9 cellular contexts compared by ENCODE assay signal in genomic region chr12:6280053-6280469, GRCh38. TPM values are rescaled to one million over a fixed set of nuclear protein-coding genes. Genes with fewer than 3 reads are reported as not detected.
DNase-seq lines count a peak whose midpoint lies in the region; ATAC-seq and TF ChIP-seq lines count a peak whose summit lies in the region.
"Had no signal": no experiment of that assay in that cellular context is flagged by ENCODE, and none has a peak within 500 bp of the region (broad histone marks: within the 10 kb centered on the region; RNA-seq: fewer than 3 reads in every experiment).

No MANE protein-coding gene starts in this region.

- DNase-seq in AG10803 (ENCODE audit: low read depth), result peak; percentile 93
- peak; percentile 25 for DNase-seq in NCI-H446 treated with DMSO at 0.1 percent for 48 hours (lab: John Stamatoyannopoulos, UW)
- DNase-seq in epithelial cell of prostate (ENCODE audit: low read depth, low spot score), result no peak
- no peak for DNase-seq in activated T-cell treated with anti-CD3 and anti-CD28 coated beads, Interleukin-2, amount 50 U/mL, for 1 hour
- no peak for DNase-seq in activated CD4-positive, alpha-beta T cell treated with anti-CD3 and anti-CD28 coated beads, Interleukin-2, amount 10 ng/mL, durations not matched to agents 24 days and 14 days
- DNase-seq in NCI-H2029 treated with DMSO at 0.1 percent for 48 hours (lab: John Stamatoyannopoulos, UW), result no peak
- DNase-seq: activated CD4-positive, CD25-positive, alpha-beta regulatory T cell had no signal

- peak overlapping the region; percentile 47 to 65 (median 65) for H3K4me3 Mint-ChIP-seq in nephron
- H3K4me3 Mint-ChIP-seq in activated T-helper 17 cell treated with anti-CD3 and anti-CD28 coated beads, Interleukin-2, amount 50 U/mL, for 72 hours, result no peak overlapping the region
- no peak overlapping the region for H3K4me3 Mint-ChIP-seq in activated CD4-positive, alpha-beta T cell treated with anti-CD3 and anti-CD28 coated beads, Interleukin-2, amount 10 ng/mL, durations not matched to agents 24 days and 14 days

- no peaks in the 10 kb centered on the region for H3K36me3 Mint-ChIP-seq in nephron (ENCODE audit: low read depth)
- H3K36me3 Mint-ChIP-seq in activated T-helper 17 cell treated with anti-CD3 and anti-CD28 coated beads, Interleukin-2, amount 50 U/mL, for 72 hours (ENCODE audit: low read depth), result no peaks in the 10 kb centered on the region
- H3K36me3 Mint-ChIP-seq in activated CD4-positive, alpha-beta T cell treated with anti-CD3 and anti-CD28 coated beads, Interleukin-2, amount 10 ng/mL, durations not matched to agents 24 days and 14 days (ENCODE audit: low read depth), result no peaks in the 10 kb centered on the region

- peaks cover 37% of the 10 kb centered on the region for H3K27me3 Mint-ChIP-seq in nephron (ENCODE audit: low read depth)
- H3K27me3 Mint-ChIP-seq in activated T-helper 17 cell treated with anti-CD3 and anti-CD28 coated beads, Interleukin-2, amount 50 U/mL, for 72 hours, result peaks cover 27% of the 10 kb centered on the region
- H3K27me3 Mint-ChIP-seq in activated CD4-positive, alpha-beta T cell treated with anti-CD3 and anti-CD28 coated beads, Interleukin-2, amount 10 ng/mL, durations not matched to agents 24 days and 14 days, result peaks cover 37% of the 10 kb centered on the region

- peaks cover 10% of the 10 kb centered on the region for H3K4me1 Mint-ChIP-seq in nephron
- peaks cover 4% of the 10 kb centered on the region for H3K4me1 Mint-ChIP-seq in activated T-helper 17 cell treated with anti-CD3 and anti-CD28 coated beads, Interleukin-2, amount 50 U/mL, for 72 hours
- H3K4me1 Mint-ChIP-seq in activated CD4-positive, alpha-beta T cell treated with anti-CD3 and anti-CD28 coated beads, Interleukin-2, amount 10 ng/mL, durations not matched to agents 24 days and 14 days, result peaks cover 12% of the 10 kb centered on the region

- H3K9me3 Mint-ChIP-seq in nephron, result no peaks in the 10 kb centered on the region
- H3K9me3 Mint-ChIP-seq in activated T-helper 17 cell treated with anti-CD3 and anti-CD28 coated beads, Interleukin-2, amount 50 U/mL, for 72 hours, result no peaks in the 10 kb centered on the region
- H3K9me3 Mint-ChIP-seq in activated CD4-positive, alpha-beta T cell treated with anti-CD3 and anti-CD28 coated beads, Interleukin-2, amount 10 ng/mL, durations not matched to agents 24 days and 14 days, result no peaks in the 10 kb centered on the region

- peak overlapping the region; percentile 93 for H3K27ac ChIP-seq in epithelial cell of prostate

- intact Hi-C loops in activated CD4-positive, alpha-beta T cell treated with anti-CD3 and anti-CD28 coated beads, Interleukin-2, amount 10 ng/mL, durations not matched to agents 24 days and 14 days (cut with micrococcal nuclease), result no loop called here

- H3K4me3 ChIP-seq in AG10803 (ENCODE audit: low read length), result no peak overlapping the region

- peak overlapping the region in 1 of 3 experiments; percentile 18 for H3K27ac Mint-ChIP-seq in nephron
- no peak overlapping the region for H3K27ac Mint-ChIP-seq in activated T-helper 17 cell treated with anti-CD3 and anti-CD28 coated beads, Interleukin-2, amount 50 U/mL, for 72 hours
- H3K27ac Mint-ChIP-seq in activated CD4-positive, alpha-beta T cell treated with anti-CD3 and anti-CD28 coated beads, Interleukin-2, amount 10 ng/mL, durations not matched to agents 24 days and 14 days, result no peak overlapping the region

- ATAC-seq in activated T-helper 17 cell treated with anti-CD3 and anti-CD28 coated beads, Interleukin-2, amount 50 U/mL, for 72 hours (replicated peaks), result no peak

- TF ChIP-seq CTCF in AG10803 (conservative IDR thresholded peaks at IDR 0.05; ENCODE audit: low read length) (peak; percentile 9; the same call in 1 of the 2 replicates), nephron (IDR thresholded peaks at IDR 0.05; ENCODE audit: unreplicated experiment in 3 of 3) (no peak)

RNA-seq across cellular contexts. Expression of gene PLEKHG6, which starts 30.4 kb away (rescaled TPM):
- total RNA-seq in activated T-helper 17 cell treated with anti-CD3 and anti-CD28 coated beads, Interleukin-2, amount 50 U/mL, for 72 hours, result not detected
- not detected in 2 replicates for total RNA-seq in activated CD4-positive, alpha-beta T cell treated with anti-CD3 and anti-CD28 coated beads, Interleukin-2, amount 10 ng/mL, durations not matched to agents 24 days and 14 days

Comparison
In these comparisons a context has a peak if more than half of its experiments do, and no peak if none do; other contexts are left out.
1. DNase-seq: peak in AG10803 (single experiment) and NCI-H446 treated with DMSO at 0.1 percent for 48 hours (single experiment); none in epithelial cell of prostate (single experiment), activated T-cell treated with anti-CD3 and anti-CD28 coated beads, Interleukin-2, amount 50 U/mL, for 1 hour (single experiment), activated CD4-positive, alpha-beta T cell treated with anti-CD3 and anti-CD28 coated beads, Interleukin-2, amount 10 ng/mL, durations not matched to agents 24 days and 14 days (single experiment) and NCI-H2029 treated with DMSO at 0.1 percent for 48 hours (single experiment).
2. H3K4me3 Mint-ChIP-seq: peak in nephron (3 of 3); none in activated T-helper 17 cell treated with anti-CD3 and anti-CD28 coated beads, Interleukin-2, amount 50 U/mL, for 72 hours (single experiment) and activated CD4-positive, alpha-beta T cell treated with anti-CD3 and anti-CD28 coated beads, Interleukin-2, amount 10 ng/mL, durations not matched to agents 24 days and 14 days (single experiment).